8 cellular contexts compared by ENCODE assay signal in genomic region chr7:111855161-111855841, GRCh38.
DNase-seq lines count a peak whose midpoint lies in the region; ATAC-seq and TF ChIP-seq lines count a peak whose summit lies in the region.

No MANE protein-coding gene starts in this region.

- TF ChIP-seq CTCF in coronary artery (IDR thresholded peaks at IDR 0.05): peak; percentile 25
- TF ChIP-seq CTCF in mucosa of descending colon (IDR thresholded peaks at IDR 0.05): peak; percentile 28

- H3K36me3 ChIP-seq in mucosa of descending colon (ENCODE audit: low read depth): no peaks in the 10 kb centered on the region

- intact Hi-C loops in mucosa of descending colon (cut with DNase I, micrococcal nuclease): loop anchor here in 1 of 2 donors (10.0 kb wide), 1 partner anchor 90 kb away; no protein-coding TSS in a partner anchor

- H3K27ac ChIP-seq in coronary artery: no peak overlapping the region

- DNase-seq in AG20443 (ENCODE audit: low spot score): peak; percentile 77
- DNase-seq in NCI-H82 treated with DMSO at 0.1 percent for 48 hours (lab: John Stamatoyannopoulos, UW; ENCODE audit: unreplicated experiment): peak; percentile 36
- no peak for DNase-seq in coronary artery (ENCODE audit: low spot score)
- DNase-seq in mucosa of descending colon: peak in 2 of 3 donors; percentile 51 to 72
- DNase-seq in GM19238 (ENCODE audit: insufficient read length, low spot score): no peak

- H3K4me1 ChIP-seq in mucosa of descending colon (ENCODE audit: low read depth): peaks cover 11% of the 10 kb centered on the region

- ATAC-seq in GM18499 (IDR thresholded peaks at IDR 0.05; ENCODE audit: insufficient read depth, unreplicated experiment) (peak; percentile 84), HG02981 (IDR thresholded peaks at IDR 0.05; ENCODE audit: unreplicated experiment) (peak; percentile 89), mucosa of descending colon (peak; percentile 94), HG02798 (IDR thresholded peaks at IDR 0.05; ENCODE audit: poor library complexity, unreplicated experiment) (no peak)

- H3K4me3 ChIP-seq in coronary artery (no peak overlapping the region), mucosa of descending colon (no peak overlapping the region)

- H3K9me3 ChIP-seq in mucosa of descending colon: no peaks in the 10 kb centered on the region

Comparison
In these comparisons a context has a peak if more than half of its experiments do, and no peak if none do; other contexts are left out.
1. DNase-seq: peak in AG20443 (single experiment), NCI-H82 treated with DMSO at 0.1 percent for 48 hours (single experiment) and mucosa of descending colon (2 of 3); none in coronary artery (single experiment) and GM19238 (single experiment).